ENCODE assay signal across 1 cellular context in genomic region chr19:48362716-48363499, GRCh38.
TF ChIP-seq lines count a peak whose summit lies in the region.

No MANE protein-coding gene starts in this region.

TF ChIP-seq in IMR-90, 13 proteins besides CTCF, POLR2A, EP300 and RAD21 (continued from another document):
- TF ChIP-seq USF2 (IDR thresholded peaks at IDR 0.05; ENCODE audit: low read depth, low read length), result no peak
- no peak for TF ChIP-seq CEBPB (IDR thresholded peaks at IDR 0.05; ENCODE audit: low read depth, low read length)
- no peak for TF ChIP-seq RCOR1 (IDR thresholded peaks at IDR 0.05; ENCODE audit: insufficient replicate concordance, low read length)
- TF ChIP-seq MAZ (IDR thresholded peaks at IDR 0.05; ENCODE audit: borderline replicate concordance, low read depth, low read length), result no peak
